ENCODE assay signal across 1 cellular context in the genomic region with DNA sequence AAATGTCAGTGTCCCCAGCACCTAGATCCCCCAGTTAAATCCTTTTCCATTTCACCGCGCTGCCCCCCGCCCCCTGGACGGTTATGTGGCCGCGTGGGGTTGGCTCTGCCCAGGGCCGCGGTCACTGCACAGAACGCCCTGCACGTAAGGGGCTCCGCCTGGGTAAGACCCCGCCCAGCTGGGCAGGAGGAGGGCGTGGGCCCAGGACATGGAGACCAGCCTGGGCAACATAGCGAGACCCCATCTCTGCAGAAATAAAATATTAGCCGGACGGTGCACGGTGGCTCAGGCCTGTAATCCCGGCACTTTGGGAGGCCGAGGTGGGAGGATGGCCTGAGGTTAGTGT.
TF ChIP-seq lines count a peak whose summit lies in the region.

No MANE protein-coding gene starts in this region.

TF ChIP-seq in H1, 55 proteins besides CTCF, POLR2A, EP300 and RAD21 (continued from another document):
- TF ChIP-seq EZH2 (IDR thresholded peaks at IDR 0.05; ENCODE audit: low read depth, low read length, severe bottlenecking), result no peak
- TF ChIP-seq TAF7 (optimal IDR thresholded peaks at IDR 0.05; ENCODE audit: borderline replicate concordance, low read depth, low read length), result no peak
- TF ChIP-seq RBBP5 (IDR thresholded peaks at IDR 0.05; ENCODE audit: borderline replicate concordance, low read depth, low read length), result no peak
- no peak for TF ChIP-seq SP2 (IDR thresholded peaks at IDR 0.05; ENCODE audit: low read length)
- TF ChIP-seq BCL11A (IDR thresholded peaks at IDR 0.05; ENCODE audit: low read depth in 2 of 2, low read length in 2 of 2), result no peak
- no peak for TF ChIP-seq ASH2L (IDR thresholded peaks at IDR 0.05; ENCODE audit: low read length)
- TF ChIP-seq SIX5 (IDR thresholded peaks at IDR 0.05; ENCODE audit: low read depth, low read length), result no peak
- no peak for TF ChIP-seq CHD2 (IDR thresholded peaks at IDR 0.05; ENCODE audit: low read length)
- TF ChIP-seq RNF2 (IDR thresholded peaks at IDR 0.05; ENCODE audit: borderline replicate concordance, low read depth, low read length, missing control alignments, poor library complexity, severe bottlenecking), result no peak
- no peak for TF ChIP-seq CREB1 (IDR thresholded peaks at IDR 0.05)
